ENCODE assay signal across 1 cellular context in genomic region chr6:2626381-2626780, GRCh38.
TF ChIP-seq lines count a peak whose summit lies in the region.

No MANE protein-coding gene starts in this region.

TF ChIP-seq in IMR-90, 13 proteins besides CTCF, POLR2A, EP300 and RAD21 (continued from another document):
- no peak for TF ChIP-seq SMC3 (IDR thresholded peaks at IDR 0.05; ENCODE audit: low read depth, low read length)
- no peak for TF ChIP-seq MAZ (IDR thresholded peaks at IDR 0.05; ENCODE audit: borderline replicate concordance, low read depth, low read length)
- TF ChIP-seq BHLHE40 (IDR thresholded peaks at IDR 0.05; ENCODE audit: low read depth, low read length): no peak
- TF ChIP-seq CHD1 (IDR thresholded peaks at IDR 0.05; ENCODE audit: low read depth, low read length): no peak
- no peak for TF ChIP-seq MAFK (IDR thresholded peaks at IDR 0.05; ENCODE audit: low read depth, low read length)
- no peak for TF ChIP-seq MXI1 (IDR thresholded peaks at IDR 0.05; ENCODE audit: borderline replicate concordance, low read depth, low read length)
- TF ChIP-seq RCOR1 (IDR thresholded peaks at IDR 0.05; ENCODE audit: insufficient replicate concordance, low read length): no peak
- TF ChIP-seq, protein P1, sequence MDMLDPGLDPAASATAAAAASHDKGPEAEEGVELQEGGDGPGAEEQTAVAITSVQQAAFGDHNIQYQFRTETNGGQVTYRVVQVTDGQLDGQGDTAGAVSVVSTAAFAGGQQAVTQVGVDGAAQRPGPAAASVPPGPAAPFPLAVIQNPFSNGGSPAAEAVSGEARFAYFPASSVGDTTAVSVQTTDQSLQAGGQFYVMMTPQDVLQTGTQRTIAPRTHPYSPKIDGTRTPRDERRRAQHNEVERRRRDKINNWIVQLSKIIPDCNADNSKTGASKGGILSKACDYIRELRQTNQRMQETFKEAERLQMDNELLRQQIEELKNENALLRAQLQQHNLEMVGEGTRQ (IDR thresholded peaks at IDR 0.05; ENCODE audit: low read depth, low read length): no peak
- TF ChIP-seq FOS (IDR thresholded peaks at IDR 0.05; ENCODE audit: low read depth, low read length): no peak
- no peak for TF ChIP-seq ELK1 (IDR thresholded peaks at IDR 0.05; ENCODE audit: borderline replicate concordance, low read depth, low read length)
- TF ChIP-seq CEBPB (IDR thresholded peaks at IDR 0.05; ENCODE audit: low read depth, low read length): no peak
